8 cellular contexts compared by ENCODE assay signal in genomic region chr5:180832638-180833068, GRCh38. TPM values are rescaled to one million over a fixed set of nuclear protein-coding genes. Genes with fewer than 3 reads are reported as not detected.
DNase-seq lines count a peak whose midpoint lies in the region; ATAC-seq, FAIRE-seq and TF ChIP-seq lines count a peak whose summit lies in the region.

No MANE protein-coding gene starts in this region.

- DNase-seq in CD8-positive, alpha-beta T cell = peak in 4 of 7 experiments; percentile 7 to 65 (median 42)
- DNase-seq in K562 (ENCODE audit: extremely low read depth in 1 of 4, low spot score in 3 of 4) = no peak
- no peak for DNase-seq in mesendoderm
- no peak for DNase-seq in NCI-H446 (lab: John Stamatoyannopoulos, UW)
- no peak for DNase-seq in pons (ENCODE audit: low spot score)

- H2BK15ac ChIP-seq in mesendoderm (replicated peaks; ENCODE audit: low read depth) = no peak overlapping the region

- H2AFZ ChIP-seq in K562 (ENCODE audit: low read depth, low read length) = no peak overlapping the region

- H4K20me1 ChIP-seq in K562 (replicated peaks; ENCODE audit: control insufficient read depth, insufficient read depth, low read length) = no peaks in the 10 kb centered on the region

- in situ Hi-C loops in K562 (cut with MboI) = no loop called here

- peak overlapping the region; percentile 97 for H3K4me3 Mint-ChIP-seq in CD8-positive, alpha-beta T cell

- POLR2A ChIA-PET in CD8-positive, alpha-beta T cell (lab: Charles Lee) = interaction anchor here (1.6 to 5.5 kb wide), 8 partner anchors 8 to 428 kb away, joined by 4 to 134 read pairs (median 17); partner anchors contain the start of genes MGAT1, TRIM52 and ZFP62
- POLR2A ChIA-PET in K562 (lab: Yijun Ruan, JAX) = interaction anchor here (0.6 to 2.9 kb wide), 3 partner anchors 9 to 31 kb away, joined by 3 to 8 read pairs (median 3); no protein-coding TSS in a partner anchor

- no peaks in the 10 kb centered on the region for H3K27me3 ChIP-seq in CD8-positive, alpha-beta T cell (ENCODE audit: insufficient read depth, low read length)
- no peaks in the 10 kb centered on the region for H3K27me3 ChIP-seq in K562 (ENCODE audit: control insufficient read depth in 2 of 2, insufficient read depth in 2 of 2, low read length in 2 of 2)
- no peaks in the 10 kb centered on the region for H3K27me3 ChIP-seq in mesendoderm (ENCODE audit: insufficient read depth, low read length, poor library complexity)

- CTCF ChIA-PET in CD8-positive, alpha-beta T cell (lab: Charles Lee) = interaction anchor here (1.2 to 4.3 kb wide), 3 partner anchors 22 to 37 kb away, joined by 3 to 35 read pairs (median 24); partner anchors contain the start of gene MGAT1
- CTCF ChIA-PET in K562 (lab: Yijun Ruan, JAX; ENCODE audit: low intra/inter-chr PET ratio) = no interaction called here

- no peak for FAIRE-seq in K562 (lab: Jason Lieb, UNC)

- H3K56ac ChIP-seq in mesendoderm (ENCODE audit: low read length) = no peak overlapping the region

- H4K8ac ChIP-seq in mesendoderm (ENCODE audit: low read depth, low read length) = no peak overlapping the region

- peak overlapping the region; percentile 67 for H3K4me3 ChIP-seq in CD8-positive, alpha-beta T cell (ENCODE audit: low read depth, low read length)
- H3K4me3 ChIP-seq in K562 = no peak overlapping the region; the same call in 1 of the 2 replicates
- peak overlapping the region in 5 of 7 experiments; percentile 64 to 94 (median 78) for H3K4me3 ChIP-seq in skin epidermis
- no peak overlapping the region for H3K4me3 ChIP-seq in mesendoderm (ENCODE audit: low read length)

- H3K27ac ChIP-seq in CD8-positive, alpha-beta T cell (ENCODE audit: low read depth, low read length) = peak overlapping the region; percentile 85
- no peak overlapping the region for H3K27ac ChIP-seq in K562 (ENCODE audit: extremely low read depth, low read depth, low read length)
- H3K27ac ChIP-seq in skin epidermis = peak overlapping the region in 9 of 21 experiments; percentile 41 to 100 (median 96)
- H3K27ac ChIP-seq in mesendoderm (ENCODE audit: low read depth, low read length) = no peak overlapping the region

- intact Hi-C loops in CD8-positive, alpha-beta T cell (cut with DNase I, micrococcal nuclease) = loop anchor here in 1 of 2 experiments (10.0 kb wide), 1 partner anchor 48 kb away; no protein-coding TSS in a partner anchor
- intact Hi-C loops in K562 (cut with micrococcal nuclease) = no loop called here

- H3K18ac ChIP-seq in mesendoderm (ENCODE audit: low read length) = no peak overlapping the region

- ATAC-seq in CD8-positive, alpha-beta T cell = peak; percentile 66
- peak; percentile 47 for ATAC-seq in GM19452 (IDR thresholded peaks at IDR 0.05; ENCODE audit: unreplicated experiment)
- peak; percentile 48 for ATAC-seq in HG03565 (IDR thresholded peaks at IDR 0.05; ENCODE audit: unreplicated experiment)
- no peak for ATAC-seq in K562

- no peak overlapping the region for H3K4ac ChIP-seq in mesendoderm (ENCODE audit: low read depth, low read length)

- TF ChIP-seq EP300 in K562 (IDR thresholded peaks at IDR 0.05; ENCODE audit: low read length) = no peak

- H3K4me1 Mint-ChIP-seq in CD8-positive, alpha-beta T cell (ENCODE audit: low read depth) = peaks cover 52% of the 10 kb centered on the region

- 27% methylated on average over 2 of the region's 2 CpGs for WGBS in K562 (ENCODE audit: insufficient coverage, low coverage, missing lambda C conversion rate)
- WGBS in mesendoderm (ENCODE audit: extremely low coverage, insufficient coverage, low lambda C conversion rate) = no CpG with 5 or more reads among the region's 2 CpGs

- no peaks in the 10 kb centered on the region for H3K79me1 ChIP-seq in mesendoderm (ENCODE audit: low read length)

- H3K79me2 ChIP-seq in K562 (ENCODE audit: control insufficient read depth, insufficient read depth, low read length) = peaks cover 32% of the 10 kb centered on the region
- no peaks in the 10 kb centered on the region for H3K79me2 ChIP-seq in mesendoderm (ENCODE audit: control insufficient read depth, insufficient read depth, low read length)

- H3K9me3 Mint-ChIP-seq in CD8-positive, alpha-beta T cell = no peaks in the 10 kb centered on the region

- no peaks in the 10 kb centered on the region for H3K27me3 Mint-ChIP-seq in CD8-positive, alpha-beta T cell (ENCODE audit: low read depth)

- no peak for TF ChIP-seq CTCF in CD8-positive, alpha-beta T cell (IDR thresholded peaks at IDR 0.05)
- TF ChIP-seq CTCF in K562 (IDR thresholded peaks at IDR 0.05 in 2 of 3, conservative IDR thresholded peaks at IDR 0.05 in 1 of 3; ENCODE audit: insufficient read depth in 2 of 3, low read depth in 1 of 3, low read length in 3 of 3) = no peak

- no peak for TF ChIP-seq POLR2A in K562 (conservative IDR thresholded peaks at IDR 0.05)

- H3K36me3 Mint-ChIP-seq in CD8-positive, alpha-beta T cell = peaks cover 63% of the 10 kb centered on the region

- H2AK5ac ChIP-seq in mesendoderm (ENCODE audit: low read length) = no peak overlapping the region

- peak overlapping the region; percentile 86 to 87; a peak in 1 of 4 replicates for H3K9ac ChIP-seq in K562 (ENCODE audit: insufficient read depth in 1 of 2, low read depth in 2 of 2, low read length in 2 of 2)
- no peak overlapping the region for H3K9ac ChIP-seq in mesendoderm (ENCODE audit: low read length)

- H2BK5ac ChIP-seq in mesendoderm (ENCODE audit: low read length) = no peak overlapping the region

- H3K4me2 ChIP-seq in K562 (ENCODE audit: insufficient read depth, low read length) (peak overlapping the region; percentile 96; the same call in 1 of the 2 replicates), mesendoderm (ENCODE audit: low read length) (no peak overlapping the region)

- peaks cover 11% of the 10 kb centered on the region for H3K36me3 ChIP-seq in CD8-positive, alpha-beta T cell (ENCODE audit: insufficient read depth, low read length)
- H3K36me3 ChIP-seq in K562 (ENCODE audit: control insufficient read depth, insufficient read depth, low read length) (peaks cover 20% of the 10 kb centered on the region; the same call in 2 of the 3 replicates), mesendoderm (ENCODE audit: control insufficient read depth, insufficient read depth, low read length) (no peaks in the 10 kb centered on the region)

- no peak overlapping the region for H3K23ac ChIP-seq in mesendoderm (ENCODE audit: low read length)

- H4K5ac ChIP-seq in mesendoderm (ENCODE audit: low read length) = no peak overlapping the region

- no peak overlapping the region for H2BK120ac ChIP-seq in mesendoderm (ENCODE audit: low read depth, low read length)

- no peaks in the 10 kb centered on the region for H3K9me1 ChIP-seq in K562 (ENCODE audit: control insufficient read depth, insufficient read depth, low read length)

- peak overlapping the region; percentile 98 for H3K27ac Mint-ChIP-seq in CD8-positive, alpha-beta T cell

- no peaks in the 10 kb centered on the region for H3K9me3 ChIP-seq in CD8-positive, alpha-beta T cell (ENCODE audit: low read length)
- peaks cover 7% of the 10 kb centered on the region for H3K9me3 ChIP-seq in K562 (replicated peaks; ENCODE audit: control insufficient read depth, insufficient read depth, low read depth, low read length)

- BruUV-seq in K562 (replicated peaks; lab: Mats Ljungman, UMichigan) = TSS peak; percentile 54

- H3K4me1 ChIP-seq in CD8-positive, alpha-beta T cell (ENCODE audit: insufficient read depth, low read length) = peaks cover 48% of the 10 kb centered on the region
- peaks cover 13 to 28% of the 10 kb centered on the region in 2 experiments; a peak in 4 of 5 replicates for H3K4me1 ChIP-seq in K562 (replicated peaks in 1 of 2; ENCODE audit: control insufficient read depth in 2 of 2, insufficient read depth in 2 of 2, low read length in 2 of 2)
- H3K4me1 ChIP-seq in mesendoderm (ENCODE audit: control insufficient read depth, low read depth, low read length) = no peaks in the 10 kb centered on the region

- no peak for TF ChIP-seq RAD21 in K562 (CRISPR knock-in tag; conservative IDR thresholded peaks at IDR 0.05 in 1 of 2, IDR thresholded peaks at IDR 0.05 in 1 of 2)

RNA-seq across cellular contexts. Expression of gene ZFP62, which starts 28.4 kb away (rescaled TPM):
- 10 to 100 TPM; 13.7 to 13.9 TPM for total RNA-seq in CD8-positive, alpha-beta T cell
- total RNA-seq in K562 (2011; cell fraction: chromatin; rRNA removed; ENCODE audit: low replicate concordance) = 20.6 and 74.4 TPM in 2 replicates
- 10.7 and 15.1 TPM in 2 replicates for total RNA-seq in K562 (2011; cell fraction: nucleolus; rRNA removed)
- 20.2 and 22.8 TPM in 2 replicates for total RNA-seq in K562 (2011; cell fraction: nucleoplasm; rRNA removed)
- total RNA-seq in K562 (2014; rRNA removed) = 18.9 and 22.2 TPM in 2 replicates
- 32.8 and 33.9 TPM in 2 replicates for total RNA-seq in K562 (2014; rRNA removed; fragmentation: Illumina TruSeq; extraction: Trizol)
- 25.8 and 28.8 TPM in 2 replicates for total RNA-seq in K562 (2015; rRNA removed; fragmentation: Illumina TruSeq; extraction: Trizol)
- 22.9 and 24.0 TPM in 2 replicates for total RNA-seq in K562 (2021)
- polyA plus RNA-seq in K562 (2011; rRNA removed) = 37.5 and 38.6 TPM in 2 replicates
- 4.0 and 9.8 TPM in 2 replicates for polyA plus RNA-seq in K562 (2011; cell fraction: cytosol; rRNA removed)
- polyA plus RNA-seq in K562 (2011; cell fraction: nucleus; rRNA removed) = 41.6 and 58.9 TPM in 2 replicates
- polyA plus RNA-seq in K562 (2012) = 22.2 and 23.9 TPM in 2 replicates
- 21.6 and 25.0 TPM in 2 replicates for polyA plus RNA-seq in K562 (2014; fragmentation: Illumina TruSeq; extraction: Trizol)
- polyA plus RNA-seq in K562 (2014; fragmentation: Nextera tagmentation; extraction: Ambion mirVana) = 10 to 100 TPM; 12.2 to 18.1 TPM
- polyA plus RNA-seq in K562 (2014; rRNA removed) = 19.2 and 32.9 TPM in 2 replicates
- polyA minus RNA-seq in K562 (2011; rRNA and poly(A)+ RNA removed) = 45.8 and 63.5 TPM in 2 replicates
- 13.9 and 14.1 TPM in 2 replicates for polyA minus RNA-seq in K562 (2011; cell fraction: cytosol; rRNA and poly(A)+ RNA removed)
- 17.5 and 36.4 TPM in 2 replicates for polyA minus RNA-seq in K562 (2011; cell fraction: nucleus; rRNA and poly(A)+ RNA removed)
- 18.0 TPM for polyA plus RNA-seq in mesendoderm (2013, experiment 1 of 2)
- polyA plus RNA-seq in mesendoderm (2013, experiment 2 of 2) = 18.4 TPM

RNA-seq across cellular contexts. Expression of gene MGAT1, which starts 30.0 kb away (rescaled TPM):
- 10 to 100 TPM; 43.5 to 47.5 TPM for total RNA-seq in CD8-positive, alpha-beta T cell
- total RNA-seq in K562 (2011; cell fraction: chromatin; rRNA removed; ENCODE audit: low replicate concordance) = 73.7 and 86.6 TPM in 2 replicates
- total RNA-seq in K562 (2011; cell fraction: nucleolus; rRNA removed) = 95.9 and 106 TPM in 2 replicates
- total RNA-seq in K562 (2011; cell fraction: nucleoplasm; rRNA removed) = 91.3 and 109 TPM in 2 replicates
- total RNA-seq in K562 (2014; rRNA removed) = 56.1 and 59.2 TPM in 2 replicates
- total RNA-seq in K562 (2014; rRNA removed; fragmentation: Illumina TruSeq; extraction: Trizol) = 34.4 and 37.9 TPM in 2 replicates
- total RNA-seq in K562 (2015; rRNA removed; fragmentation: Illumina TruSeq; extraction: Trizol) = 49.0 and 50.9 TPM in 2 replicates
- 71.7 and 82.7 TPM in 2 replicates for total RNA-seq in K562 (2021)
- polyA plus RNA-seq in K562 (2011; rRNA removed) = 42.9 and 52.4 TPM in 2 replicates
- polyA plus RNA-seq in K562 (2011; cell fraction: cytosol; rRNA removed) = 63.9 and 119 TPM in 2 replicates
- polyA plus RNA-seq in K562 (2011; cell fraction: nucleus; rRNA removed) = 59.1 and 67.4 TPM in 2 replicates
- 75.0 and 92.9 TPM in 2 replicates for polyA plus RNA-seq in K562 (2012)
- polyA plus RNA-seq in K562 (2014; fragmentation: Illumina TruSeq; extraction: Trizol) = 44.5 and 50.6 TPM in 2 replicates
- 1 to 10 TPM; 3.9 to 5.1 TPM for polyA plus RNA-seq in K562 (2014; fragmentation: Nextera tagmentation; extraction: Ambion mirVana)
- polyA plus RNA-seq in K562 (2014; rRNA removed) = 64.2 and 72.6 TPM in 2 replicates
- 36.0 and 42.1 TPM in 2 replicates for polyA minus RNA-seq in K562 (2011; rRNA and poly(A)+ RNA removed)
- 40.6 and 47.7 TPM in 2 replicates for polyA minus RNA-seq in K562 (2011; cell fraction: cytosol; rRNA and poly(A)+ RNA removed)
- 18.3 and 30.5 TPM in 2 replicates for polyA minus RNA-seq in K562 (2011; cell fraction: nucleus; rRNA and poly(A)+ RNA removed)
- 40.4 TPM for polyA plus RNA-seq in mesendoderm (2013, experiment 1 of 2)
- 40.6 TPM for polyA plus RNA-seq in mesendoderm (2013, experiment 2 of 2)

Comparison
In these comparisons a context has a peak if more than half of its experiments do, and no peak if none do; other contexts are left out.
1. DNase-seq: peak in CD8-positive, alpha-beta T cell (4 of 7); none in K562 (0 of 4), mesendoderm (single experiment), NCI-H446 (0 of 2) and pons (single experiment).
2. H3K4me3 ChIP-seq: peak in CD8-positive, alpha-beta T cell (single experiment) and skin epidermis (5 of 7); none in K562 (single experiment) and mesendoderm (single experiment).